In the genomic region with DNA sequence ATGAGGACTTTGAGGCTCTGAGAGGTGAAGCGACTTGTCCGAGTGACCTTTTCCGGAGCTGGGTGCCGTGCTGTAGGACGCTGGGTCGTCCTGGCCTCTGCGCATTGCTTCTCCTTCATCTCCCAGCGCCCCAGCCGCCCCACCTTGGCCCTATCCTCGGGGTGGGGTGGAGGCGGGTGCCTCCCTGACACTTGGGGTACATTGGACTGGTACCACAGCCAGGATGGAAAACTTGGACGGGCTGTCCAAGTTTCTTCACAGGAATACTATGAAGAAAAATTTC, we compare ENCODE assay signal across 7 cellular contexts.
DNase-seq lines count a peak whose midpoint lies in the region; ATAC-seq, FAIRE-seq and TF ChIP-seq lines count a peak whose summit lies in the region.

No MANE protein-coding gene starts in this region.

- H3K27me3 ChIP-seq in iPS-15b (ENCODE audit: control insufficient read depth, insufficient read depth, low read length): peaks cover 13% of the 10 kb centered on the region

- H3K4me1 Mint-ChIP-seq in activated T-helper 17 cell treated with anti-CD3 and anti-CD28 coated beads, Interleukin-2, amount 50 U/mL, for 72 hours: no peaks in the 10 kb centered on the region
- H3K4me1 Mint-ChIP-seq in stimulated activated memory B cell treated with anti-CD40 and anti-IgM and Interleukin-4, amounts not matched to agents 10 μg/mL and 1 μg/mL and 100 μg/mL, for 72 hours: peaks cover 7% of the 10 kb centered on the region
- peaks cover 5% of the 10 kb centered on the region for H3K4me1 Mint-ChIP-seq in CD14-positive monocyte

- no peaks in the 10 kb centered on the region for H3K9me3 ChIP-seq in iPS-15b (ENCODE audit: control insufficient read depth, insufficient read depth, low read length)

- H3K4me3 ChIP-seq in HFF-Myc (replicated peaks; ENCODE audit: low read depth, low read length): peak overlapping the region; percentile 54; the same call in 1 of the 2 replicates
- peak overlapping the region; percentile 79 for H3K4me3 ChIP-seq in iPS-15b (ENCODE audit: low read depth, low read length)

- peak overlapping the region; percentile 66 for H3K9ac ChIP-seq in iPS-15b (ENCODE audit: low read depth, low read length)

- H3K36me3 ChIP-seq in iPS-15b (ENCODE audit: control insufficient read depth, insufficient read depth, low read length): no peaks in the 10 kb centered on the region

- H3K4me1 ChIP-seq in iPS-15b (ENCODE audit: control insufficient read depth, insufficient read depth, low read length): peaks cover 14% of the 10 kb centered on the region

- peak overlapping the region; percentile 77 for H3K4me3 Mint-ChIP-seq in activated T-helper 17 cell treated with anti-CD3 and anti-CD28 coated beads, Interleukin-2, amount 50 U/mL, for 72 hours
- H3K4me3 Mint-ChIP-seq in stimulated activated memory B cell treated with anti-CD40 and anti-IgM and Interleukin-4, amounts not matched to agents 10 μg/mL and 1 μg/mL and 100 μg/mL, for 72 hours: no peak overlapping the region
- peak overlapping the region in 1 of 2 donors; percentile 82 for H3K4me3 Mint-ChIP-seq in CD14-positive monocyte

- no peaks in the 10 kb centered on the region for H3K36me3 Mint-ChIP-seq in activated T-helper 17 cell treated with anti-CD3 and anti-CD28 coated beads, Interleukin-2, amount 50 U/mL, for 72 hours (ENCODE audit: low read depth)
- H3K36me3 Mint-ChIP-seq in stimulated activated memory B cell treated with anti-CD40 and anti-IgM and Interleukin-4, amounts not matched to agents 10 μg/mL and 1 μg/mL and 100 μg/mL, for 72 hours: no peaks in the 10 kb centered on the region
- H3K36me3 Mint-ChIP-seq in CD14-positive monocyte: peaks cover 27 to 38% of the 10 kb centered on the region in 2 donors

- no peak for ATAC-seq in activated T-helper 17 cell treated with anti-CD3 and anti-CD28 coated beads, Interleukin-2, amount 50 U/mL, for 72 hours (replicated peaks)
- no peak for ATAC-seq in stimulated activated memory B cell treated with anti-CD40 and anti-IgM and Interleukin-4, amounts not matched to agents 10 μg/mL and 1 μg/mL and 100 μg/mL, for 72 hours

- H3K27me3 Mint-ChIP-seq in activated T-helper 17 cell treated with anti-CD3 and anti-CD28 coated beads, Interleukin-2, amount 50 U/mL, for 72 hours: peaks cover 3% of the 10 kb centered on the region
- H3K27me3 Mint-ChIP-seq in stimulated activated memory B cell treated with anti-CD40 and anti-IgM and Interleukin-4, amounts not matched to agents 10 μg/mL and 1 μg/mL and 100 μg/mL, for 72 hours: no peaks in the 10 kb centered on the region
- H3K27me3 Mint-ChIP-seq in CD14-positive monocyte (ENCODE audit: low read depth in 3 of 3): peaks cover 4 to 7% (median 6%) of the 10 kb centered on the region in 3 donors

- H3K9me3 Mint-ChIP-seq in activated T-helper 17 cell treated with anti-CD3 and anti-CD28 coated beads, Interleukin-2, amount 50 U/mL, for 72 hours: no peaks in the 10 kb centered on the region
- H3K9me3 Mint-ChIP-seq in stimulated activated memory B cell treated with anti-CD40 and anti-IgM and Interleukin-4, amounts not matched to agents 10 μg/mL and 1 μg/mL and 100 μg/mL, for 72 hours: no peaks in the 10 kb centered on the region
- peaks cover 0 to 3% (median 0%) of the 10 kb centered on the region in 7 donors for H3K9me3 Mint-ChIP-seq in CD14-positive monocyte

- no peak for DNase-seq in HFF-Myc (ENCODE audit: extremely low read depth, low read depth)
- DNase-seq in HTR-8/SVneo (ENCODE audit: insufficient read length, low spot score): no peak
- DNase-seq in CD14-positive monocyte (ENCODE audit: low spot score): no peak
- no peak for DNase-seq in NCI-H2196 (lab: John Stamatoyannopoulos, UW; ENCODE audit: unreplicated experiment)

- TF ChIP-seq CTCF in HFF-Myc (IDR thresholded peaks at IDR 0.05; ENCODE audit: low read depth, low read length, missing control alignments): no peak
- TF ChIP-seq CTCF in CD14-positive monocyte (IDR thresholded peaks at IDR 0.05): no peak

- intact Hi-C loops in CD14-positive monocyte (cut with micrococcal nuclease): loop anchor here in 1 of 2 donors (5.0 kb wide), 1 partner anchor 1395 kb away; no protein-coding TSS in a partner anchor

- H3K27ac Mint-ChIP-seq in activated T-helper 17 cell treated with anti-CD3 and anti-CD28 coated beads, Interleukin-2, amount 50 U/mL, for 72 hours: no peak overlapping the region
- H3K27ac Mint-ChIP-seq in stimulated activated memory B cell treated with anti-CD40 and anti-IgM and Interleukin-4, amounts not matched to agents 10 μg/mL and 1 μg/mL and 100 μg/mL, for 72 hours: peak overlapping the region; percentile 61
- no peak overlapping the region for H3K27ac Mint-ChIP-seq in CD14-positive monocyte

- FAIRE-seq in HTR-8/SVneo (lab: Jason Lieb, UNC): no peak
